20 cellular contexts compared by ENCODE assay signal in genomic region chr15:38424101-38424552, GRCh38. TPM values are rescaled to one million over a fixed set of nuclear protein-coding genes. Genes with fewer than 3 reads are reported as not detected.
A peak's percentile ranks its signal among the peaks of the same experiment; 100 is the strongest.
DNase-seq lines count a peak whose midpoint lies in the region; ATAC-seq and FAIRE-seq lines count a peak whose summit lies in the region.
"Had no signal": no experiment of that assay in that cellular context is flagged by ENCODE, and none has a peak within 500 bp of the region (broad histone marks: within the 10 kb centered on the region; RNA-seq: fewer than 3 reads in every experiment).

No MANE protein-coding gene starts in this region.

- no peaks in the 10 kb centered on the region for H3K36me3 ChIP-seq in Karpas-422 (ENCODE audit: insufficient read depth, low read length)
- H3K36me3 ChIP-seq: esophagus muscularis mucosa, lower lobe of right lung, neutrophil, SJCRH30 had no signal

- H3K9ac ChIP-seq in Karpas-422 (ENCODE audit: low read length): no peak overlapping the region

- no peaks in the 10 kb centered on the region for H3K4me1 ChIP-seq in Karpas-422 (ENCODE audit: low read length)
- H3K4me1 ChIP-seq: esophagus muscularis mucosa, lower lobe of right lung, SJCRH30 had no signal

- H2AFZ ChIP-seq in Karpas-422 (ENCODE audit: low read length): no peak overlapping the region

- H3K79me2 ChIP-seq in Karpas-422 (ENCODE audit: low read length): no peaks in the 10 kb centered on the region

- no peak for DNase-seq in Karpas-422
- no peak for DNase-seq in NCI-H2029 treated with DMSO at 0.1 percent for 48 hours (lab: John Stamatoyannopoulos, UW)
- DNase-seq in effector CD8-positive, alpha-beta T cell (lab: John Stamatoyannopoulos, UW): no peak
- no peak for DNase-seq in iPS-NIHi7 (ENCODE audit: extremely low spot score)
- DNase-seq: activated CD8-positive, alpha-beta memory T cell treated with anti-CD3 and anti-CD28 coated beads, Interleukin-2, amount 50 U/mL, for 4 hours; activated naive CD8-positive, alpha-beta T cell treated with anti-CD3 and anti-CD28 coated beads, Interleukin-2, amount 10 ng/mL, durations not matched to agents 7 days and 5 days; EL; lower lobe of right lung; NCI-H2081 treated with DMSO at 0.1 percent for 48 hours; SJCRH30; substantia nigra had no signal

- ATAC-seq in GM18909 (IDR thresholded peaks at IDR 0.05; ENCODE audit: poor library complexity, unreplicated experiment): peak; percentile 83
- ATAC-seq in GM21529 (IDR thresholded peaks at IDR 0.05; ENCODE audit: unreplicated experiment): peak; percentile 69
- peak; percentile 67 for ATAC-seq in HG03045 (IDR thresholded peaks at IDR 0.05; ENCODE audit: unreplicated experiment)
- ATAC-seq: lower lobe of right lung had no signal

- no peak overlapping the region for H3K27ac ChIP-seq in Karpas-422 (ENCODE audit: low read length)
- H3K27ac ChIP-seq: C4-2B, esophagus muscularis mucosa, lower lobe of right lung, neutrophil, SJCRH30, skin epidermis, VCaP had no signal

- H3K9me2 ChIP-seq in Karpas-422 (replicated peaks; ENCODE audit: insufficient read depth, low read length): no peaks in the 10 kb centered on the region

- H3K27me3 ChIP-seq in Karpas-422 (ENCODE audit: low read length): no peaks in the 10 kb centered on the region
- H3K27me3 ChIP-seq: esophagus muscularis mucosa, neutrophil, SJCRH30 had no signal

- FAIRE-seq in endometrium (lab: Jason Lieb, UNC): peak; percentile 74

- no peaks in the 10 kb centered on the region for H4K20me1 ChIP-seq in Karpas-422 (ENCODE audit: insufficient read depth, low read depth, low read length)

- no peaks in the 10 kb centered on the region for H3K9me3 ChIP-seq in Karpas-422 (ENCODE audit: low read length)
- H3K9me3 ChIP-seq: esophagus muscularis mucosa, lower lobe of right lung, neutrophil, SJCRH30 had no signal

- H3K4me2 ChIP-seq in Karpas-422 (ENCODE audit: low read depth, low read length, poor library complexity, severe bottlenecking): no peak overlapping the region

- H3K4me3 ChIP-seq in Karpas-422 (ENCODE audit: low read length): no peak overlapping the region
- H3K4me3 ChIP-seq: esophagus muscularis mucosa, lower lobe of right lung, SJCRH30, skin epidermis had no signal

RNA-seq across cellular contexts. Expression of gene FAM98B, which starts 29.8 kb away (rescaled TPM):
- total RNA-seq in Karpas-422 (2014; rRNA removed; shearing (Covaris generic); ENCODE audit: low replicate concordance): 18.9 and 21.2 TPM in 2 replicates
